ENCODE assay signal across 12 cellular contexts in genomic region chr15:84099181-84099580, GRCh38.
DNase-seq lines count a peak whose midpoint lies in the region; ATAC-seq and TF ChIP-seq lines count a peak whose summit lies in the region.
"Had no signal": no experiment of that assay in that cellular context is flagged by ENCODE, and none has a peak within 500 bp of the region (broad histone marks: within the 10 kb centered on the region; RNA-seq: fewer than 3 reads in every experiment).

No MANE protein-coding gene starts in this region.

- in situ Hi-C loops in ACHN (cut with HindIII; ENCODE audit: low pct_ligation_motif_present, low pct_unique_long_range_greater_than_20kb, low sequenced_read_pairs), result no loop called here

- DNase-seq in A172 (ENCODE audit: low spot score) (peak; percentile 33), SK-N-DZ (ENCODE audit: low spot score) (peak; percentile 39), cardiac muscle cell (ENCODE audit: low read depth in 1 of 2, low spot score in 1 of 2) (peak; percentile 69 to 72), ACHN (no peak), T-helper 2 cell (no peak), BE2C (no peak)
- DNase-seq: activated naive CD4-positive, alpha-beta T cell treated with anti-CD3 and anti-CD28 coated beads, Interleukin-2, amount 10 ng/mL, durations not matched to agents 7 days and 5 days; kidney; NCI-H524 had no signal

- no peaks in the 10 kb centered on the region for H3K36me3 ChIP-seq in cardiac muscle cell
- H3K36me3 ChIP-seq in BE2C, result no peaks in the 10 kb centered on the region
- H3K36me3 ChIP-seq: HAP-1 had no signal

- H3K27ac ChIP-seq in cardiac muscle cell, result peak overlapping the region; percentile 76

- H3K9me3 ChIP-seq in cardiac muscle cell (ENCODE audit: low read depth) (no peaks in the 10 kb centered on the region), BE2C (no peaks in the 10 kb centered on the region)
- H3K9me3 ChIP-seq: HAP-1 had no signal

- ATAC-seq in GM21447 (IDR thresholded peaks at IDR 0.05; ENCODE audit: unreplicated experiment) (peak; percentile 68), GM19035 (IDR thresholded peaks at IDR 0.05; ENCODE audit: unreplicated experiment) (no peak)

- TF ChIP-seq CTCF in cardiac muscle cell (IDR thresholded peaks at IDR 0.05; ENCODE audit: low read depth, low read length) (no peak), BE2C (IDR thresholded peaks at IDR 0.05; ENCODE audit: low read depth, low read length) (no peak)

- H3K4me3 ChIP-seq in cardiac muscle cell, result no peak overlapping the region
- no peak overlapping the region for H3K4me3 ChIP-seq in BE2C (ENCODE audit: low read depth, low read length)
- H3K4me3 ChIP-seq: HAP-1 had no signal

- H3K4me1 ChIP-seq in cardiac muscle cell (ENCODE audit: low read depth), result peaks cover 42% of the 10 kb centered on the region
- no peaks in the 10 kb centered on the region for H3K4me1 ChIP-seq in BE2C
- H3K4me1 ChIP-seq: HAP-1 had no signal

- no peaks in the 10 kb centered on the region for H3K27me3 ChIP-seq in cardiac muscle cell
- H3K27me3 ChIP-seq in BE2C, result no peaks in the 10 kb centered on the region

Comparison
In these comparisons a context has a peak if more than half of its experiments do, and no peak if none do; other contexts are left out.
1. DNase-seq: peak in A172 (single experiment), SK-N-DZ (single experiment) and cardiac muscle cell (2 of 2); none in ACHN (single experiment), T-helper 2 cell (0 of 5) and BE2C (single experiment).